2 cellular contexts compared by ENCODE assay signal in the genomic region with DNA sequence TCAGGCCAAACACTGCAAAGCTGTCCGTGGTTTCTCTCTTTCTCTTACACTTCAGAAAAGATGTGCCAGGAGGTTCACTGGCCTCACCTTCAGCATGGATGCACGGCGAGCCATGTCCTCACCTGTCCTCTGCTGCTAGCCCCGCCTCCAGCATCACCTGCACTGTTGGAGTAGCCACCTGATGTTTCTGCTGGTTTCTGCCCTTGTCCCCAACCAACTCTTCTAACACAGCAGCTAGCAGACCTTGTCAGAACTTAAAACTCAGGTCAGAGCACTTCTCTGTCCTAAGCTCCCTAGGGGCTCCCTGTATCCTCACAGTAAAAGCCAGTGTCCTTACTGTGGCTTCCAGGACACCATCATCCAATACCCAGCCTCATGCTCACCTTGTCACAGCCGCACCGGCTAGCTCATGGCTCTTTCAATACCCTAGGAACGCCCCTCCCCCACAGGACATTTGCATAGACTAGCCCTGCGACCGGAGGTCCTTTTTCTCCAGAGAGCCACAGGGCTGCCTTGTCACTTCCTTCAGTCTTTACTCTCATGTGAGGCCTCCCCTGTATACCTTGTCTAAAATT.
TF ChIP-seq lines count a peak whose summit lies in the region.

No MANE protein-coding gene starts in this region.

TF ChIP-seq in H1, 55 proteins besides CTCF, POLR2A, EP300 and RAD21:
- TF ChIP-seq CHD2 (IDR thresholded peaks at IDR 0.05; ENCODE audit: low read length): no peak
- TF ChIP-seq CHD1 (IDR thresholded peaks at IDR 0.05; ENCODE audit: low read depth, low read length): no peak
- 0 out of 2 replicates have a peak, but pooled peaks have one; percentile 16 for TF ChIP-seq TAF1 (IDR thresholded peaks at IDR 0.05; ENCODE audit: low read depth, low read length)
- TF ChIP-seq RFX5 (IDR thresholded peaks at IDR 0.05; ENCODE audit: borderline replicate concordance, low read depth, low read length): no peak
- TF ChIP-seq SAP30 (IDR thresholded peaks at IDR 0.05; ENCODE audit: insufficient read depth, insufficient replicate concordance, low read length): no peak
- TF ChIP-seq SP1 (IDR thresholded peaks at IDR 0.05; ENCODE audit: low read depth, low read length): peak; percentile 81
- no peak for TF ChIP-seq SUZ12 (IDR thresholded peaks at IDR 0.05; ENCODE audit: low read length)
- no peak for TF ChIP-seq CREB1 (IDR thresholded peaks at IDR 0.05)
- no peak for TF ChIP-seq KDM4A (IDR thresholded peaks at IDR 0.05; ENCODE audit: low read depth, low read length, severe bottlenecking)
- no peak for TF ChIP-seq TCF12 (IDR thresholded peaks at IDR 0.05; ENCODE audit: low read depth, low read length)
- TF ChIP-seq SIX5 (IDR thresholded peaks at IDR 0.05; ENCODE audit: low read depth, low read length): no peak
- TF ChIP-seq RXRA (IDR thresholded peaks at IDR 0.05; ENCODE audit: insufficient read depth, low read depth, low read length): no peak
- no peak for TF ChIP-seq EGR1 (IDR thresholded peaks at IDR 0.05; ENCODE audit: borderline replicate concordance, low read depth, low read length)
- no peak for TF ChIP-seq PHF8 (conservative IDR thresholded peaks at IDR 0.05; ENCODE audit: low read depth, low read length)
- no peak for TF ChIP-seq NANOG (IDR thresholded peaks at IDR 0.05; ENCODE audit: insufficient read depth, low read depth, low read length, poor library complexity, severe bottlenecking)
- TF ChIP-seq POLR2AphosphoS5 (IDR thresholded peaks at IDR 0.05; ENCODE audit: low read depth, low read length): no peak
- TF ChIP-seq TBP (IDR thresholded peaks at IDR 0.05; ENCODE audit: low read depth, low read length): no peak
- TF ChIP-seq ASH2L (IDR thresholded peaks at IDR 0.05; ENCODE audit: low read length): peak; percentile 92
- TF ChIP-seq YY1 (IDR thresholded peaks at IDR 0.05; ENCODE audit: low read depth, low read length): 0 out of 2 replicates have a peak, but pooled peaks have one; percentile 25
- TF ChIP-seq, protein P1, sequence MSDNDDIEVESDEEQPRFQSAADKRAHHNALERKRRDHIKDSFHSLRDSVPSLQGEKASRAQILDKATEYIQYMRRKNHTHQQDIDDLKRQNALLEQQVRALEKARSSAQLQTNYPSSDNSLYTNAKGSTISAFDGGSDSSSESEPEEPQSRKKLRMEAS (IDR thresholded peaks at IDR 0.05): peak; percentile 77; the same call in 1 of the 2 replicates
- TF ChIP-seq GTF2F1 (IDR thresholded peaks at IDR 0.05; ENCODE audit: borderline replicate concordance, low read depth, low read length): no peak
- TF ChIP-seq, protein P2, sequence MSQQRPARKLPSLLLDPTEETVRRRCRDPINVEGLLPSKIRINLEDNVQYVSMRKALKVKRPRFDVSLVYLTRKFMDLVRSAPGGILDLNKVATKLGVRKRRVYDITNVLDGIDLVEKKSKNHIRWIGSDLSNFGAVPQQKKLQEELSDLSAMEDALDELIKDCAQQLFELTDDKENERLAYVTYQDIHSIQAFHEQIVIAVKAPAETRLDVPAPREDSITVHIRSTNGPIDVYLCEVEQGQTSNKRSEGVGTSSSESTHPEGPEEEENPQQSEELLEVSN (IDR thresholded peaks at IDR 0.05): peak; percentile 50; the same call in 1 of the 2 replicates
- no peak for TF ChIP-seq SP4 (IDR thresholded peaks at IDR 0.05; ENCODE audit: low read length)
- peak; percentile 94 for TF ChIP-seq RBBP5 (IDR thresholded peaks at IDR 0.05; ENCODE audit: borderline replicate concordance, low read depth, low read length)
- TF ChIP-seq KDM5A (IDR thresholded peaks at IDR 0.05; ENCODE audit: low read length): no peak
TF ChIP-seq in H1: peak in this region for 7.

TF ChIP-seq in SK-N-SH, 30 proteins besides CTCF, POLR2A, EP300 and RAD21:
- no peak for TF ChIP-seq MXI1 (IDR thresholded peaks at IDR 0.05; ENCODE audit: low read depth, low read length)
- TF ChIP-seq, protein P3, sequence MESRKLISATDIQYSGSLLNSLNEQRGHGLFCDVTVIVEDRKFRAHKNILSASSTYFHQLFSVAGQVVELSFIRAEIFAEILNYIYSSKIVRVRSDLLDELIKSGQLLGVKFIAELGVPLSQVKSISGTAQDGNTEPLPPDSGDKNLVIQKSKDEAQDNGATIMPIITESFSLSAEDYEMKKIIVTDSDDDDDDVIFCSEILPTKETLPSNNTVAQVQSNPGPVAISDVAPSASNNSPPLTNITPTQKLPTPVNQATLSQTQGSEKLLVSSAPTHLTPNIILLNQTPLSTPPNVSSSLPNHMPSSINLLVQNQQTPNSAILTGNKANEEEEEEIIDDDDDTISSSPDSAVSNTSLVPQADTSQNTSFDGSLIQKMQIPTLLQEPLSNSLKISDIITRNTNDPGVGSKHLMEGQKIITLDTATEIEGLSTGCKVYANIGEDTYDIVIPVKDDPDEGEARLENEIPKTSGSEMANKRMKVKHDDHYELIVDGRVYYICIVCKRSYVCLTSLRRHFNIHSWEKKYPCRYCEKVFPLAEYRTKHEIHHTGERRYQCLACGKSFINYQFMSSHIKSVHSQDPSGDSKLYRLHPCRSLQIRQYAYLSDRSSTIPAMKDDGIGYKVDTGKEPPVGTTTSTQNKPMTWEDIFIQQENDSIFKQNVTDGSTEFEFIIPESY (IDR thresholded peaks at IDR 0.05; ENCODE audit: borderline replicate concordance, low read depth): no peak
